Comparison of ENCODE assay signal across 16 cellular contexts in the genomic region with DNA sequence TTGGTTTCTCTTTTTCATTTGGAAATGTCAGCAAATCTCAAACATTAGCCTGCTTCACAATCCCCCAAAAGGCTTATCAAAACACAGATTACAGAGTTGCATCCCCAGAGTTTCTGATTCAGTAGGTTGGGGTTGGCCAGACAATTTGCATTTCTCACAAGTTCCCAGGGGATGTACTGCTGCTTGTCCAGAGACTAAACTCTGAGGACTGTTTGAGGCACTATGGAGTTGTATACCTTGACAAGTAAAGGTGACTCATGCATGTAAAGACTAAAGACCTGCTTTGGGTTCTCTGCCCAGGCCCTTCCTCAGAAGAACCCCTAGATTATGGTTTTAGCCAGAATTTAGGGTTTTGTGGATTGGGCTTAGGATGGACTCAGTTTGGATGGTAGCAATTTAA.
DNase-seq lines count a peak whose midpoint lies in the region; ATAC-seq and TF ChIP-seq lines count a peak whose summit lies in the region.
"Had no signal": no experiment of that assay in that cellular context is flagged by ENCODE, and none has a peak within 500 bp of the region (broad histone marks: within the 10 kb centered on the region; RNA-seq: fewer than 3 reads in every experiment).

No MANE protein-coding gene starts in this region.

- H3K27ac ChIP-seq in sigmoid colon, result no peak overlapping the region
- H3K27ac ChIP-seq: breast epithelium, C4-2B, parathyroid adenoma had no signal

- H3K36me3 Mint-ChIP-seq in activated T-helper 17 cell treated with anti-CD3 and anti-CD28 coated beads, Interleukin-2, amount 50 U/mL, for 72 hours (ENCODE audit: low read depth), result no peaks in the 10 kb centered on the region
- H3K36me3 Mint-ChIP-seq in activated T-cell treated with anti-CD3 and anti-CD28 coated beads, Interleukin-2, amount 50 U/mL, for 24 hours (ENCODE audit: low read depth), result no peaks in the 10 kb centered on the region

- H3K9me3 Mint-ChIP-seq in activated T-helper 17 cell treated with anti-CD3 and anti-CD28 coated beads, Interleukin-2, amount 50 U/mL, for 72 hours, result peaks cover 4% of the 10 kb centered on the region
- no peaks in the 10 kb centered on the region for H3K9me3 Mint-ChIP-seq in activated T-cell treated with anti-CD3 and anti-CD28 coated beads, Interleukin-2, amount 50 U/mL, for 24 hours
- H3K9me3 Mint-ChIP-seq: activated CD8-positive, alpha-beta T cell treated with anti-CD3 and anti-CD28 coated beads for 36 hours had no signal

- peaks cover 8% of the 10 kb centered on the region for H3K27me3 Mint-ChIP-seq in activated T-helper 17 cell treated with anti-CD3 and anti-CD28 coated beads, Interleukin-2, amount 50 U/mL, for 72 hours
- peaks cover 12% of the 10 kb centered on the region for H3K27me3 Mint-ChIP-seq in activated T-cell treated with anti-CD3 and anti-CD28 coated beads, Interleukin-2, amount 50 U/mL, for 24 hours

- TF ChIP-seq CTCF in sigmoid colon (IDR thresholded peaks at IDR 0.05), result no peak

- no peaks in the 10 kb centered on the region for H3K36me3 ChIP-seq in sigmoid colon
- H3K36me3 ChIP-seq: breast epithelium had no signal

- H3K4me1 ChIP-seq in sigmoid colon, result peaks cover 0 to 13% (median 4%) of the 10 kb centered on the region in 4 donors
- H3K4me1 ChIP-seq: breast epithelium, parathyroid adenoma had no signal

- intact Hi-C loops in sigmoid colon (cut with DNase I), result no loop called here

- H3K4me3 Mint-ChIP-seq in activated T-helper 17 cell treated with anti-CD3 and anti-CD28 coated beads, Interleukin-2, amount 50 U/mL, for 72 hours, result no peak overlapping the region
- H3K4me3 Mint-ChIP-seq in activated T-cell treated with anti-CD3 and anti-CD28 coated beads, Interleukin-2, amount 50 U/mL, for 24 hours, result no peak overlapping the region
- H3K4me3 Mint-ChIP-seq: activated CD8-positive, alpha-beta T cell treated with anti-CD3 and anti-CD28 coated beads for 36 hours; endodermal cell had no signal

- TF ChIP-seq EP300 in sigmoid colon (IDR thresholded peaks at IDR 0.05), result no peak

- no peak for DNase-seq in activated T-cell treated with anti-CD3 and anti-CD28 coated beads, Interleukin-2, amount 50 U/mL, for 24 hours
- no peak for DNase-seq in NCI-H2196 treated with DMSO at 0.1 percent for 48 hours (lab: John Stamatoyannopoulos, UW; ENCODE audit: unreplicated experiment)
- no peak for DNase-seq in sigmoid colon
- no peak for DNase-seq in SIG-M5 treated with dmso at 0.1 percent for 504 hours (lab: John Stamatoyannopoulos, UW; ENCODE audit: unreplicated experiment)
- DNase-seq: activated CD8-positive, alpha-beta T cell treated with anti-CD3 and anti-CD28 coated beads for 36 hours; endodermal cell; glutamatergic neuron; HCEC 1CT; stimulated activated CD4-positive, alpha-beta T cell treated with anti-CD3 and anti-CD28 coated beads, Interleukin-15, amount 100 ng/mL, for 24 hours had no signal

- H3K4me3 ChIP-seq in sigmoid colon, result no peak overlapping the region
- H3K4me3 ChIP-seq: breast epithelium had no signal

- no peaks in the 10 kb centered on the region for H3K9me3 ChIP-seq in sigmoid colon
- H3K9me3 ChIP-seq: breast epithelium had no signal

- H3K4me1 Mint-ChIP-seq in activated T-helper 17 cell treated with anti-CD3 and anti-CD28 coated beads, Interleukin-2, amount 50 U/mL, for 72 hours, result peaks cover 6% of the 10 kb centered on the region
- peaks cover 2% of the 10 kb centered on the region for H3K4me1 Mint-ChIP-seq in activated T-cell treated with anti-CD3 and anti-CD28 coated beads, Interleukin-2, amount 50 U/mL, for 24 hours (ENCODE audit: low read depth)
- H3K4me1 Mint-ChIP-seq: endodermal cell had no signal

- no peak for TF ChIP-seq POLR2A in sigmoid colon (IDR thresholded peaks at IDR 0.05)

- H3K27ac Mint-ChIP-seq in activated T-helper 17 cell treated with anti-CD3 and anti-CD28 coated beads, Interleukin-2, amount 50 U/mL, for 72 hours, result no peak overlapping the region
- no peak overlapping the region for H3K27ac Mint-ChIP-seq in activated T-cell treated with anti-CD3 and anti-CD28 coated beads, Interleukin-2, amount 50 U/mL, for 24 hours
- H3K27ac Mint-ChIP-seq: activated CD8-positive, alpha-beta T cell treated with anti-CD3 and anti-CD28 coated beads for 36 hours; endodermal cell had no signal

- no peaks in the 10 kb centered on the region for H3K27me3 ChIP-seq in sigmoid colon
- H3K27me3 ChIP-seq: breast epithelium had no signal

- ATAC-seq in GM18909 (IDR thresholded peaks at IDR 0.05; ENCODE audit: poor library complexity, unreplicated experiment), result peak; percentile 41
- ATAC-seq in GM21529 (IDR thresholded peaks at IDR 0.05; ENCODE audit: unreplicated experiment), result peak; percentile 47
- ATAC-seq in HG03095 (IDR thresholded peaks at IDR 0.05; ENCODE audit: unreplicated experiment), result peak; percentile 35
- peak; percentile 21 for ATAC-seq in activated T-helper 17 cell treated with anti-CD3 and anti-CD28 coated beads, Interleukin-2, amount 50 U/mL, for 72 hours (replicated peaks)
- ATAC-seq: activated CD8-positive, alpha-beta T cell treated with anti-CD3 and anti-CD28 coated beads for 36 hours had no signal
